Comparison of ENCODE assay signal across 11 cellular contexts in the genomic region with DNA sequence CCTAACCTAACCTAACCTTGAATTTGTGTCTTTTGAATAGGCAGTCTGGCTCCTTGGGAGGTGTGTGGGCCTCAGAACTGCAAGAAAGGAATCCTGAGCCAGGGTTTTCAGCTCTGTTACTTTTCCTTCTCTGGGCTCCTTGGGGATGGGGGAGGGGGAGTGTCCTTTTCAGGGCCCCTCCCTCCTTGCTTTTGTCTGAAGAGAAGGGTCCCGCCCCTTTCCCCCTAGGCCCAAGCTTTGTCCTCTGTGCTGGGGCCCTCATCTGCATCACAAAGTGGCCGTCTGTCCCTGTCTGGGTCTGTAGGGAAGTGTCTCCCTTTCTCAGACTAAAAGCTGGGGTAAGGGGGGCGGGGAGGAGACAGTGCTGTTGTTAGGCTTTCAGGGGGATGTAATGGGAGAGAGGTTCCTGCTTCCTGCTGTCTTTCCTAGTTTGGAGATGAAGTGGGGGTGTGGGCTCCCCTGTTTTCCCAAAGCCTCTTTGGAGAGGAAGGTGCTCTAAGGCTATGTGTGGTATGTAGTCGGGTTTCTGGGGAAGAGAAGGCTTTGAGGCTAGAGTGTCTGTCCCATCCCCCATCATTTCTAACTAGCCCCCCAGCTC. TPM values are rescaled to one million over a fixed set of nuclear protein-coding genes. Genes with fewer than 3 reads are reported as not detected.
DNase-seq lines count a peak whose midpoint lies in the region; TF ChIP-seq lines count a peak whose summit lies in the region.
"Had no signal": no experiment of that assay in that cellular context is flagged by ENCODE, and none has a peak within 500 bp of the region (broad histone marks: within the 10 kb centered on the region; RNA-seq: fewer than 3 reads in every experiment).

No MANE protein-coding gene starts in this region.

- peaks cover 48% of the 10 kb centered on the region for H3K79me2 ChIP-seq in mesendoderm (ENCODE audit: control insufficient read depth, insufficient read depth, low read length)

- no peak overlapping the region for H3K18ac ChIP-seq in mesendoderm (ENCODE audit: low read length)

- H3K27ac ChIP-seq in BLaER1 (peak overlapping the region; percentile 41; the same call in 1 of the 2 replicates), HEK293 (ENCODE audit: extremely low read depth, low read depth, low read length) (no peak overlapping the region), WERI-Rb-1 (peak overlapping the region; percentile 81), mesendoderm (ENCODE audit: low read depth, low read length) (peak overlapping the region; percentile 86), breast epithelium (no peak overlapping the region)

- peak overlapping the region; percentile 86 for H3K56ac ChIP-seq in mesendoderm (ENCODE audit: low read length)

- peak overlapping the region; percentile 56 for H3K4me2 ChIP-seq in BLaER1
- H3K4me2 ChIP-seq in mesendoderm (ENCODE audit: low read length), result peak overlapping the region; percentile 61

- CTCF ChIA-PET in HEK293 (lab: Yijun Ruan, JAX), result interaction anchor here (0.5 to 1.3 kb wide), 5 partner anchors 11 to 1388 kb away, joined by 3 read pairs; no protein-coding TSS in a partner anchor

- no peak overlapping the region for H3K4me3 ChIP-seq in BLaER1
- peak overlapping the region; percentile 18 for H3K4me3 ChIP-seq in HEK293 (ENCODE audit: low read depth, low read length)
- peak overlapping the region; percentile 15 for H3K4me3 ChIP-seq in WERI-Rb-1 (ENCODE audit: low read depth, low read length)
- no peak overlapping the region for H3K4me3 ChIP-seq in mesendoderm (ENCODE audit: low read length)
- no peak overlapping the region for H3K4me3 ChIP-seq in breast epithelium

- peak overlapping the region; percentile 67 for H2AK5ac ChIP-seq in mesendoderm (ENCODE audit: low read length)

- H4K5ac ChIP-seq in mesendoderm (ENCODE audit: low read length), result no peak overlapping the region

- peak overlapping the region; percentile 9 for H2BK5ac ChIP-seq in mesendoderm (ENCODE audit: low read length)

- no peak overlapping the region for H2BK120ac ChIP-seq in mesendoderm (ENCODE audit: low read depth, low read length)

- no peak overlapping the region for H3K23ac ChIP-seq in mesendoderm (ENCODE audit: low read length)

- intact Hi-C loops in breast epithelium (cut with DNase I; ENCODE audit: low total_unique reads), result no loop called here

- H3K9ac ChIP-seq in BLaER1 (peak overlapping the region; percentile 57), mesendoderm (ENCODE audit: low read length) (peak overlapping the region; percentile 65)

- DNase-seq in WERI-Rb-1 (peak; percentile 83), mesendoderm (peak; percentile 98), hippocampal formation (lab: John Stamatoyannopoulos, UW) (no peak), AG08396 (ENCODE audit: low spot score) (no peak), breast epithelium (ENCODE audit: low spot score in 2 of 2) (no peak)
- no peak for DNase-seq in activated naive CD4-positive, alpha-beta T cell treated with Interleukin-2 at 50 U/mL for 16 hours
- DNase-seq: activated CD8-positive, alpha-beta memory T cell treated with anti-CD3 and anti-CD28 coated beads, Interleukin-2, amount 50 U/mL, for 4 hours; kidney; SHP77 treated with DMSO at 0.1 percent for 48 hours had no signal

- H4K8ac ChIP-seq in mesendoderm (ENCODE audit: low read depth, low read length), result no peak overlapping the region

- H3K4me1 ChIP-seq in BLaER1, result peaks cover 40% of the 10 kb centered on the region
- peaks cover 20% of the 10 kb centered on the region for H3K4me1 ChIP-seq in HEK293 (ENCODE audit: control insufficient read depth, insufficient read depth, low read length)
- peaks cover 25% of the 10 kb centered on the region for H3K4me1 ChIP-seq in mesendoderm (ENCODE audit: control insufficient read depth, low read depth, low read length)
- peaks cover 0 to 7% of the 10 kb centered on the region in 2 donors for H3K4me1 ChIP-seq in breast epithelium

- no CpG with 5 or more reads among the region's 4 CpGs for WGBS in mesendoderm (ENCODE audit: extremely low coverage, insufficient coverage, low lambda C conversion rate)

- H3K36me3 ChIP-seq in BLaER1 (peaks cover 30% of the 10 kb centered on the region), HEK293 (ENCODE audit: control insufficient read depth in 2 of 2, insufficient read depth in 1 of 2, low read length in 2 of 2) (peaks cover 9 to 32% of the 10 kb centered on the region in 2 experiments), WERI-Rb-1 (peaks cover 48% of the 10 kb centered on the region), mesendoderm (ENCODE audit: control insufficient read depth, insufficient read depth, low read length) (no peaks in the 10 kb centered on the region), breast epithelium (no peaks in the 10 kb centered on the region)

- H3K4ac ChIP-seq in mesendoderm (ENCODE audit: low read depth, low read length), result peak overlapping the region; percentile 66

- no peak overlapping the region for H2BK15ac ChIP-seq in mesendoderm (replicated peaks; ENCODE audit: low read depth)

- H3K9me3 ChIP-seq in BLaER1 (no peaks in the 10 kb centered on the region), HEK293 (ENCODE audit: control insufficient read depth, insufficient read depth, low read depth, low read length) (no peaks in the 10 kb centered on the region), WERI-Rb-1 (ENCODE audit: severe bottlenecking) (no peaks in the 10 kb centered on the region), breast epithelium (no peaks in the 10 kb centered on the region)

- POLR2A ChIA-PET in HEK293 (lab: Yijun Ruan, JAX), result interaction anchor here (0.6 to 1.5 kb wide), 3 partner anchors 17 to 45 kb away, joined by 3 to 4 read pairs (median 4); partner anchors contain the start of gene AGO3

- no peak for TF ChIP-seq CTCF in HEK293 (tag by site-specific recombination; IDR thresholded peaks at IDR 0.05)
- no peak for TF ChIP-seq CTCF in WERI-Rb-1 (IDR thresholded peaks at IDR 0.05; ENCODE audit: low read depth, low read length)
- TF ChIP-seq CTCF in breast epithelium (IDR thresholded peaks at IDR 0.05), result no peak

- H3K27me3 ChIP-seq in BLaER1, result no peaks in the 10 kb centered on the region
- no peaks in the 10 kb centered on the region for H3K27me3 ChIP-seq in WERI-Rb-1 (ENCODE audit: insufficient read depth, low read depth, severe bottlenecking)
- no peaks in the 10 kb centered on the region for H3K27me3 ChIP-seq in mesendoderm (ENCODE audit: insufficient read depth, low read length, poor library complexity)
- no peaks in the 10 kb centered on the region for H3K27me3 ChIP-seq in breast epithelium

- TF ChIP-seq POLR2A in breast epithelium (IDR thresholded peaks at IDR 0.05), result no peak

- peaks cover 13% of the 10 kb centered on the region for H3K79me1 ChIP-seq in mesendoderm (ENCODE audit: low read length)

- H4K20me1 ChIP-seq in BLaER1, result peaks cover 66% of the 10 kb centered on the region

TF ChIP-seq in HEK293, 187 proteins besides CTCF, POLR2A, EP300 and RAD21:
- TF ChIP-seq ZBTB17 (tag by site-specific recombination; IDR thresholded peaks at IDR 0.05), result peak; percentile 98
- peak; percentile 45; the same call in 1 of the 2 replicates for TF ChIP-seq ZNF335 (tag by site-specific recombination; conservative IDR thresholded peaks at IDR 0.05)
- peak; percentile 59; the same call in 1 of the 2 replicates for TF ChIP-seq KLF9 (tag by site-specific recombination; IDR thresholded peaks at IDR 0.05; ENCODE audit: low read depth)
- no peak for TF ChIP-seq ZNF423 (tag by site-specific recombination; IDR thresholded peaks at IDR 0.05)
- TF ChIP-seq ZNF518A (tag by site-specific recombination; conservative IDR thresholded peaks at IDR 0.05; ENCODE audit: low read depth), result no peak
- TF ChIP-seq GLIS1 (tag by site-specific recombination; IDR thresholded peaks at IDR 0.05), result peak; percentile 48; the same call in 1 of the 2 replicates

RNA-seq across cellular contexts. Expression of gene AGO1, which starts 3.1 kb away (rescaled TPM):
- 24.9 TPM for polyA plus RNA-seq in mesendoderm (2013, experiment 1 of 2)
- polyA plus RNA-seq in mesendoderm (2013, experiment 2 of 2), result 24.4 TPM
- total RNA-seq in breast epithelium, result 10 to 100 TPM; 22.3 to 26.1 (median 23.4) TPM

RNA-seq across cellular contexts. Expression of gene AGO3, which starts 44.8 kb away (rescaled TPM):
- 11.5 TPM for polyA plus RNA-seq in mesendoderm (2013, experiment 1 of 2)
- 10.2 TPM for polyA plus RNA-seq in mesendoderm (2013, experiment 2 of 2)
- 10 to 100 TPM; 28.2 TPM for total RNA-seq in breast epithelium

Comparison
In these comparisons a context has a peak if more than half of its experiments do, and no peak if none do; other contexts are left out.
1. H3K27ac ChIP-seq: peak in BLaER1 (single experiment), WERI-Rb-1 (single experiment) and mesendoderm (single experiment); none in HEK293 (single experiment) and breast epithelium (0 of 2).
2. H3K4me3 ChIP-seq: peak in HEK293 (single experiment) and WERI-Rb-1 (single experiment); none in BLaER1 (single experiment), mesendoderm (single experiment) and breast epithelium (0 of 3).
3. DNase-seq: peak in WERI-Rb-1 (single experiment) and mesendoderm (single experiment); none in activated naive CD4-positive, alpha-beta T cell treated with Interleukin-2 at 50 U/mL for 16 hours (single experiment), hippocampal formation (0 of 2), AG08396 (single experiment) and breast epithelium (0 of 2).